In the genomic region with DNA sequence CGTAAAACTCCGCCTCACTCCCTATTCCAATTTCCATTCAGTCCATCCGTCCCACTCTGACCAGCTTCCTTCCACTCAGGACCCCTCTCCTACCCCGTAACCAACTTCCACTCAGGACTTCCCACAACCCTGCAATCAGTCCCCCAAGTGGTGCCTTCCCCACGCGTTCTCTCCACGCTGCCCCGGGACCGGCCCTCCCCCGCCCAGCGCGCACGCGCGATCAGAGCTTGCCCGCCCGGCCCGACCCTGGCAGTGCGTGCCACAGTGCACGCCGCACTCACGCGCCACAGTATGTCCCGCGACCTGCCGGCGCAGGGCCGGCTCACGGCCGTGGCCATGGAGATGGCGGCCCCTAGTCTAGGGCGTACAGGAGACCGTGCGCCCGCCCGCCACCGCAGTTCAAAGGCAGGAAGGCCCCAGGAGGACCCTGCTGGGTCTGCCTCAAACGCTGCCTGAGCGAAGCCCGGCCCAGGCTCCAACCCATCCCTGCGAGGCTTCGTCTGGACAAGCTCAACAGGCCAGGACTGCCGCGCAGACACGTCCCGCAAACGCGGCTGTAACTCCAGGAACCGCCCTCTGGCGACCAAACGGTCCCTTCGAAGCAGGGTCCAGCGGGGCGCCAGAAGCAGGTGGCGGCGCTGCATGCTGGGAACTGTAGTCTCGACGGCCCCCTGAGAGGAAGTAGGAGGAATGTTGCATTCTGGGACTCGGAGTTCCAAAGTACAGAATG, we compare ENCODE assay signal across 1 cellular context.
TF ChIP-seq lines count a peak whose summit lies in the region.

Gene NDC1 (minus strand): TSS at position 373 of the 730 bp plus-strand sequence. CDS start 35 bp downstream, at position 338.

TF ChIP-seq in K562, 482 proteins besides CTCF, POLR2A, EP300 and RAD21 (continued from another document and continues in another):
- TF ChIP-seq SAP30 (IDR thresholded peaks at IDR 0.05; ENCODE audit: borderline replicate concordance, insufficient read depth, low read depth, low read length, poor library complexity, severe bottlenecking) (peak; percentile 92), GABPB1 (CRISPR knock-in tag; IDR thresholded peaks at IDR 0.05) (peak; percentile 95), KAT7 (CRISPR knock-in tag; IDR thresholded peaks at IDR 0.05; ENCODE audit: borderline replicate concordance) (peak; percentile 88; the same call in 1 of the 2 replicates), PPARD (CRISPR knock-in tag; IDR thresholded peaks at IDR 0.05) (no peak), GMEB1 (CRISPR knock-in tag; IDR thresholded peaks at IDR 0.05) (peak; percentile 87), MCM7 (IDR thresholded peaks at IDR 0.05) (no peak), NCOA2 (IDR thresholded peaks at IDR 0.05; ENCODE audit: partially characterized antibody in 2 of 2) (peak in 1 of 2 experiments; percentile 99), TAF15 (IDR thresholded peaks at IDR 0.05; ENCODE audit: low read depth, low read length) (no peak), ZNF23 (CRISPR knock-in tag; IDR thresholded peaks at IDR 0.05) (no peak), GTF2A2 (tag; IDR thresholded peaks at IDR 0.05) (no peak), SIN3A (IDR thresholded peaks at IDR 0.05; ENCODE audit: borderline replicate concordance in 2 of 2, control insufficient read depth in 1 of 2, low read depth in 2 of 2, low read length in 2 of 2) (peak; percentile 78 to 93; a peak in 3 of 4 replicates), EZH2 (IDR thresholded peaks at IDR 0.05; ENCODE audit: borderline replicate concordance, low read depth, low read length) (no peak), LCOR (CRISPR knock-in tag; IDR thresholded peaks at IDR 0.05) (peak; percentile 98), CHCHD3 (CRISPR knock-in tag; IDR thresholded peaks at IDR 0.05) (no peak), ZBED1 (IDR thresholded peaks at IDR 0.05) (no peak), SRSF7 (optimal IDR thresholded peaks at IDR 0.05; ENCODE audit: low read depth, low read length) (no peak), CBFA2T2 (conservative IDR thresholded peaks at IDR 0.05) (no peak), ZBTB49 (CRISPR knock-in tag; IDR thresholded peaks at IDR 0.05; ENCODE audit: borderline replicate concordance) (no peak), XRCC3 (IDR thresholded peaks at IDR 0.05) (no peak), ZBTB7A (IDR thresholded peaks at IDR 0.05; ENCODE audit: borderline replicate concordance, control insufficient read depth, low read depth, low read length) (peak; percentile 89; the same call in 1 of the 2 replicates), MAFF (IDR thresholded peaks at IDR 0.05; ENCODE audit: low read length) (no peak), FOSL1 (tag; conservative IDR thresholded peaks at IDR 0.05) (no peak), SRSF9 (IDR thresholded peaks at IDR 0.05; ENCODE audit: borderline replicate concordance, low read depth, low read length) (no peak), PHF21A (IDR thresholded peaks at IDR 0.05; ENCODE audit: borderline replicate concordance, low read depth) (no peak), CBX3 (IDR thresholded peaks at IDR 0.05; ENCODE audit: borderline replicate concordance in 1 of 2, low read length in 2 of 2) (peak in 1 of 2 experiments; percentile 79; a peak in 1 of 3 replicates), HMGN3 (IDR thresholded peaks at IDR 0.05; ENCODE audit: borderline replicate concordance, extremely low read depth, insufficient read length, low read depth, low read length) (no peak), FOS (IDR thresholded peaks at IDR 0.05; ENCODE audit: extremely low read depth, insufficient read length) (no peak), PKNOX1 (IDR thresholded peaks at IDR 0.05) (no peak), SREBF2 (CRISPR knock-in tag; IDR thresholded peaks at IDR 0.05) (no peak), TAF7 (tag; IDR thresholded peaks at IDR 0.05) (0 out of 2 replicates have a peak, but pooled peaks have one; percentile 5), AFF4 (CRISPR knock-in tag; IDR thresholded peaks at IDR 0.05) (peak; percentile 96), SIRT6 (IDR thresholded peaks at IDR 0.05; ENCODE audit: low read depth, low read length) (no peak), E2F5 (CRISPR knock-in tag; IDR thresholded peaks at IDR 0.05) (peak; percentile 73; the same call in 1 of the 2 replicates), CREB1 (IDR thresholded peaks at IDR 0.05) (peak; percentile 81), CREB1 (CRISPR knock-in tag; IDR thresholded peaks at IDR 0.05) (peak; percentile 84), BRD4 (IDR thresholded peaks at IDR 0.05) (peak; percentile 54; the same call in 1 of the 2 replicates), HDGF (IDR thresholded peaks at IDR 0.05) (no peak), DPF2 (IDR thresholded peaks at IDR 0.05) (0 out of 2 replicates have a peak, but pooled peaks have one; percentile 15), TAL1 (IDR thresholded peaks at IDR 0.05) (peak; percentile 50), HNRNPL (IDR thresholded peaks at IDR 0.05; ENCODE audit: low read depth, low read length) (peak; percentile 70; the same call in 1 of the 2 replicates), ZFX (CRISPR knock-in tag; IDR thresholded peaks at IDR 0.05) (peak; percentile 88), POLR2AphosphoS5 (IDR thresholded peaks at IDR 0.05; ENCODE audit: control insufficient read depth, insufficient read depth, low read depth, low read length) (peak; percentile 50), MAFK (IDR thresholded peaks at IDR 0.05; ENCODE audit: low read length) (peak; percentile 44; the same call in 1 of the 2 replicates), ZNF316 (IDR thresholded peaks at IDR 0.05) (no peak), NBN (IDR thresholded peaks at IDR 0.05; ENCODE audit: low read depth) (no peak)
- TF ChIP-seq, protein P1, sequence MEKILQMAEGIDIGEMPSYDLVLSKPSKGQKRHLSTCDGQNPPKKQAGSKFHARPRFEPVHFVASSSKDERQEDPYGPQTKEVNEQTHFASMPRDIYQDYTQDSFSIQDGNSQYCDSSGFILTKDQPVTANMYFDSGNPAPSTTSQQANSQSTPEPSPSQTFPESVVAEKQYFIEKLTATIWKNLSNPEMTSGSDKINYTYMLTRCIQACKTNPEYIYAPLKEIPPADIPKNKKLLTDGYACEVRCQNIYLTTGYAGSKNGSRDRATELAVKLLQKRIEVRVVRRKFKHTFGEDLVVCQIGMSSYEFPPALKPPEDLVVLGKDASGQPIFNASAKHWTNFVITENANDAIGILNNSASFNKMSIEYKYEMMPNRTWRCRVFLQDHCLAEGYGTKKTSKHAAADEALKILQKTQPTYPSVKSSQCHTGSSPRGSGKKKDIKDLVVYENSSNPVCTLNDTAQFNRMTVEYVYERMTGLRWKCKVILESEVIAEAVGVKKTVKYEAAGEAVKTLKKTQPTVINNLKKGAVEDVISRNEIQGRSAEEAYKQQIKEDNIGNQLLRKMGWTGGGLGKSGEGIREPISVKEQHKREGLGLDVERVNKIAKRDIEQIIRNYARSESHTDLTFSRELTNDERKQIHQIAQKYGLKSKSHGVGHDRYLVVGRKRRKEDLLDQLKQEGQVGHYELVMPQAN (IDR thresholded peaks at IDR 0.05; ENCODE audit: borderline replicate concordance), result peak; percentile 95
- TF ChIP-seq, protein P2, sequence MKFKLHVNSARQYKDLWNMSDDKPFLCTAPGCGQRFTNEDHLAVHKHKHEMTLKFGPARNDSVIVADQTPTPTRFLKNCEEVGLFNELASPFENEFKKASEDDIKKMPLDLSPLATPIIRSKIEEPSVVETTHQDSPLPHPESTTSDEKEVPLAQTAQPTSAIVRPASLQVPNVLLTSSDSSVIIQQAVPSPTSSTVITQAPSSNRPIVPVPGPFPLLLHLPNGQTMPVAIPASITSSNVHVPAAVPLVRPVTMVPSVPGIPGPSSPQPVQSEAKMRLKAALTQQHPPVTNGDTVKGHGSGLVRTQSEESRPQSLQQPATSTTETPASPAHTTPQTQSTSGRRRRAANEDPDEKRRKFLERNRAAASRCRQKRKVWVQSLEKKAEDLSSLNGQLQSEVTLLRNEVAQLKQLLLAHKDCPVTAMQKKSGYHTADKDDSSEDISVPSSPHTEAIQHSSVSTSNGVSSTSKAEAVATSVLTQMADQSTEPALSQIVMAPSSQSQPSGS (CRISPR knock-in tag; IDR thresholded peaks at IDR 0.05), result no peak
- TF ChIP-seq, protein P3, sequence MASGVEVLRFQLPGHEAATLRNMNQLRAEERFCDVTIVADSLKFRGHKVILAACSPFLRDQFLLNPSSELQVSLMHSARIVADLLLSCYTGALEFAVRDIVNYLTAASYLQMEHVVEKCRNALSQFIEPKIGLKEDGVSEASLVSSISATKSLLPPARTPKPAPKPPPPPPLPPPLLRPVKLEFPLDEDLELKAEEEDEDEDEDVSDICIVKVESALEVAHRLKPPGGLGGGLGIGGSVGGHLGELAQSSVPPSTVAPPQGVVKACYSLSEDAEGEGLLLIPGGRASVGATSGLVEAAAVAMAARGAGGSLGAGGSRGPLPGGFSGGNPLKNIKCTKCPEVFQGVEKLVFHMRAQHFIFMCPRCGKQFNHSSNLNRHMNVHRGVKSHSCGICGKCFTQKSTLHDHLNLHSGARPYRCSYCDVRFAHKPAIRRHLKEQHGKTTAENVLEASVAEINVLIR (CRISPR knock-in tag; IDR thresholded peaks at IDR 0.05), result peak; percentile 68
- TF ChIP-seq, protein P4, sequence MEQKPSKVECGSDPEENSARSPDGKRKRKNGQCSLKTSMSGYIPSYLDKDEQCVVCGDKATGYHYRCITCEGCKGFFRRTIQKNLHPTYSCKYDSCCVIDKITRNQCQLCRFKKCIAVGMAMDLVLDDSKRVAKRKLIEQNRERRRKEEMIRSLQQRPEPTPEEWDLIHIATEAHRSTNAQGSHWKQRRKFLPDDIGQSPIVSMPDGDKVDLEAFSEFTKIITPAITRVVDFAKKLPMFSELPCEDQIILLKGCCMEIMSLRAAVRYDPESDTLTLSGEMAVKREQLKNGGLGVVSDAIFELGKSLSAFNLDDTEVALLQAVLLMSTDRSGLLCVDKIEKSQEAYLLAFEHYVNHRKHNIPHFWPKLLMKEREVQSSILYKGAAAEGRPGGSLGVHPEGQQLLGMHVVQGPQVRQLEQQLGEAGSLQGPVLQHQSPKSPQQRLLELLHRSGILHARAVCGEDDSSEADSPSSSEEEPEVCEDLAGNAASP (IDR thresholded peaks at IDR 0.05), result no peak
